Comparison of ENCODE assay signal across 27 cellular contexts in the genomic region with DNA sequence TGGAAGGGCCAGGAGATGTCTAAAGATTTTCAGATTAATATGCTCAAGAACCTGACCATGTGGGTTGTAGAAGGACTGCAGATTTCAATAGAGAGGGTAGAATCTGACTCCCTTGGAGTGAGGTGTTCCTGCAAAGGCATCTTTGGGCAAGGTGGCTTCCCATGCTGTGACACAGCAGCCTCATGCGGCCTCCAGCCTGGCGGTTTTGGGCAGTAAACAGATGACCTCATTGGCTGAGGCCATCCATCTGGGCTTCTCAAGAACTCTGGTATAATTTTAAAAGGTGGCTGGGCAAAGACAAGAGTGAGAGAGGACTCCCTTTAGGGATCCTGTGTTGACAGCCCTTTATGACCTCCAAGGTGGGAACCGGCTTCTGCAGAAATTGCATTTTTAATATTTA.
"Had no signal": no experiment of that assay in that cellular context is flagged by ENCODE, and none has a peak within 500 bp of the region (broad histone marks: within the 10 kb centered on the region; RNA-seq: fewer than 3 reads in every experiment).

No MANE protein-coding gene starts in this region.

- H3K27ac Mint-ChIP-seq: activated B cell treated with CpG ODN at 0.5 μM for 24 hours; activated CD4-positive, alpha-beta T cell treated with anti-CD3 and anti-CD28 coated beads, Interleukin-2, amount 10 ng/mL, durations not matched to agents 24 days and 14 days; activated naive CD4-positive, alpha-beta T cell treated with anti-CD3 and anti-CD28 coated beads for 36 hours; activated naive CD8-positive, alpha-beta T cell treated with anti-CD3 and anti-CD28 coated beads for 36 hours; activated T-helper 17 cell treated with anti-CD3 and anti-CD28 coated beads, Interleukin-2, amount 50 U/mL, for 72 hours; T-cell had no signal

- H3K4me3 Mint-ChIP-seq: activated B cell treated with CpG ODN at 0.5 μM for 24 hours; activated CD4-positive, alpha-beta T cell treated with anti-CD3 and anti-CD28 coated beads, Interleukin-2, amount 10 ng/mL, durations not matched to agents 24 days and 14 days; activated naive CD4-positive, alpha-beta T cell treated with anti-CD3 and anti-CD28 coated beads for 36 hours; activated naive CD8-positive, alpha-beta T cell treated with anti-CD3 and anti-CD28 coated beads for 36 hours; activated T-helper 17 cell treated with anti-CD3 and anti-CD28 coated beads, Interleukin-2, amount 50 U/mL, for 72 hours; T-cell had no signal

- H3K27me3 Mint-ChIP-seq: activated T-helper 17 cell treated with anti-CD3 and anti-CD28 coated beads, Interleukin-2, amount 50 U/mL, for 72 hours had no signal

- H3K27ac ChIP-seq: SK-N-MC had no signal

- DNase-seq: activated B cell treated with CpG ODN at 0.5 μM for 24 hours; activated CD4-positive, alpha-beta T cell treated with anti-CD3 and anti-CD28 coated beads for 1 hour; activated CD4-positive, alpha-beta T cell treated with anti-CD3 and anti-CD28 coated beads, Interleukin-2, amount 10 ng/mL, durations not matched to agents 24 days and 14 days; activated CD4-positive, alpha-beta T cell treated with anti-CD3 and anti-CD28 coated beads, Interleukin-2, amount 50 U/mL, for 48 hours; activated CD8-positive, alpha-beta memory T cell treated with anti-CD3 and anti-CD28 coated beads for 24 hours; activated gamma-delta T cell; activated naive CD4-positive, alpha-beta T cell treated with anti-CD3 and anti-CD28 coated beads for 36 hours; activated naive CD8-positive, alpha-beta T cell treated with anti-CD3 and anti-CD28 coated beads for 36 hours; activated T-cell treated with anti-CD3 and anti-CD28 coated beads for 4 hours; activated T-cell treated with anti-CD3 and anti-CD28 coated beads, Interleukin-2, amount 50 U/mL, for 48 hours; NCI-H1092; NCI-H1417 treated with DMSO at 0.1 percent for 48 hours; NCI-H1694; NCI-H2029; NCI-H2107; NCI-H510A treated with DMSO at 0.1 percent for 48 hours; NCI-H69; NK-92 treated with Interleukin-12 subunit alpha and Interleukin-12 subunit beta, amount 100 ng/mL, for 24 hours; OCI-M1; RPMI8226; T-cell; T-helper 2 cell; T1000 had no signal

- H3K9me3 Mint-ChIP-seq: activated B cell treated with CpG ODN at 0.5 μM for 24 hours; activated naive CD4-positive, alpha-beta T cell treated with anti-CD3 and anti-CD28 coated beads for 36 hours; activated naive CD8-positive, alpha-beta T cell treated with anti-CD3 and anti-CD28 coated beads for 36 hours; activated T-helper 17 cell treated with anti-CD3 and anti-CD28 coated beads, Interleukin-2, amount 50 U/mL, for 72 hours; T-cell had no signal

- H3K36me3 Mint-ChIP-seq: activated naive CD8-positive, alpha-beta T cell treated with anti-CD3 and anti-CD28 coated beads for 36 hours; T-cell had no signal

- H3K4me1 Mint-ChIP-seq: activated B cell treated with CpG ODN at 0.5 μM for 24 hours; activated T-helper 17 cell treated with anti-CD3 and anti-CD28 coated beads, Interleukin-2, amount 50 U/mL, for 72 hours; T-cell had no signal

- H3K4me3 ChIP-seq: SK-N-MC had no signal

- ATAC-seq: activated T-helper 17 cell treated with anti-CD3 and anti-CD28 coated beads, Interleukin-2, amount 50 U/mL, for 72 hours; Panc1; Right ventricle myocardium inferior; T-cell had no signal
